1 cellular context compared by ENCODE assay signal in the genomic region with DNA sequence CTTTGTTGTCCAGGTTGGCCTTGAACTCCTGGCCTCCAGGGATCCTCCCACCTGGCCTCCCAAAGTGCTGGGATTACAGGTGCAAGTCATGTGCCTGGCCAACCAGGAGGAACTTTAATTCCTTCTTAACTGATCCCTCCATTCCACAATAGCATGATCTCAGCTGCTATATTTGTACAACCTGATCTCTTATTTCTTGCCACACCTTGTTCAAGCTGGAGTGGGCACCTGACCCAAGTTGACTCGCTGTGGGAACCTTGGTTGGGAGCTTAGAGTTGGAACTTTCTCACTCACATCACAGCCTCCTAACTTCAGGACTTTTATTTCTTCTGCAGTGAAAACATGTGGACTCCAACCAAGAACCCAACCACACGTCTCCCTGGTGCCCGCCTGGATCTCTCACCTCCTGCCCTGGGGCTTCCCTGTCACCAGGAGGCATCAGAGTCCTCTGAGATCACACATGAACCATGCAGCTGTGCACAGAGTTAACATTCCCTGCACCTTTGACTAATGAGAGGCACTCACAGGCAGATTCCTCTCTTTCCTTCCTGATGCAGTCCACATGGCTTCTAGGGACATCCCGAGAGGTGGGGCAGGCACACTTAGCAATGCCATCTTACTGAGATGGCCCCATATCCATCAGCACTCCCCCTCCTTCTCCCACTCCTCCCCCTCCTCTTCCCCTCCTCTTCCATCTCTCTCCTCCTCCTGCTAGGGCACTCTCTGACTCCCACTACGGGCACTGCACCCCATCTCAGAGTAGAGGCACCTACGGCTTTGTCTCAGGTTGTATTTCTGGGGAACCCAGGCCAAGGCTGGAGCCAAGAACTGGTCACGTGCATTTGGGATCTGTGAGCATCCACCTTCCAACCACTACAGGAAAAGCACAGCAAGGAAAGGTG.
TF ChIP-seq lines count a peak whose summit lies in the region.

No MANE protein-coding gene starts in this region.

TF ChIP-seq in HEK293, 187 proteins besides CTCF, POLR2A, EP300 and RAD21 (continued from another document):
- TF ChIP-seq, protein P1, sequence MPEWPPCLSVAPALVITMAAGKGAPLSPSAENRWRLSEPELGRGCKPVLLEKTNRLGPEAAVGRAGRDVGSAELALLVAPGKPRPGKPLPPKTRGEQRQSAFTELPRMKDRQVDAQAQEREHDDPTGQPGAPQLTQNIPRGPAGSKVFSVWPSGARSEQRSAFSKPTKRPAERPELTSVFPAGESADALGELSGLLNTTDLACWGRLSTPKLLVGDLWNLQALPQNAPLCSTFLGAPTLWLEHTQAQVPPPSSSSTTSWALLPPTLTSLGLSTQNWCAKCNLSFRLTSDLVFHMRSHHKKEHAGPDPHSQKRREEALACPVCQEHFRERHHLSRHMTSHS (tag by site-specific recombination; IDR thresholded peaks at IDR 0.05): no peak
- no peak for TF ChIP-seq GFI1B (tag by site-specific recombination; IDR thresholded peaks at IDR 0.05)
